12 cellular contexts compared by ENCODE assay signal in genomic region chr4:80074059-80074458, GRCh38. TPM values are rescaled to one million over a fixed set of nuclear protein-coding genes. Genes with fewer than 3 reads are reported as not detected.
DNase-seq lines count a peak whose midpoint lies in the region; ATAC-seq and TF ChIP-seq lines count a peak whose summit lies in the region.
"Had no signal": no experiment of that assay in that cellular context is flagged by ENCODE, and none has a peak within 500 bp of the region (broad histone marks: within the 10 kb centered on the region; RNA-seq: fewer than 3 reads in every experiment).

No MANE protein-coding gene starts in this region.

- no peaks in the 10 kb centered on the region for H3F3A ChIP-seq in PC-3 (ENCODE audit: low read length, unreplicated experiment)

- no peak overlapping the region for H3K4me3 ChIP-seq in CD8-positive, alpha-beta T cell (ENCODE audit: low read depth, low read length)
- H3K4me3 ChIP-seq in PC-3 (ENCODE audit: low read length) (peak overlapping the region; percentile 94; the same call in 1 of the 2 replicates), gastrocnemius medialis (no peak overlapping the region)

- H3K4me3 Mint-ChIP-seq in CD8-positive, alpha-beta T cell: no peak overlapping the region

- no peak for TF ChIP-seq CTCF in CD8-positive, alpha-beta T cell (IDR thresholded peaks at IDR 0.05)
- no peak for TF ChIP-seq CTCF in PC-3 (conservative IDR thresholded peaks at IDR 0.05; ENCODE audit: low read depth, low read length)
- TF ChIP-seq CTCF in gastrocnemius medialis (IDR thresholded peaks at IDR 0.05 in 4 of 5, conservative IDR thresholded peaks at IDR 0.05 in 1 of 5): no peak

- in situ Hi-C loops in gastrocnemius medialis (cut with MboI; ENCODE audit: low sequenced_read_pairs in 4 of 4): no loop called here

- no peak for ATAC-seq in CD8-positive, alpha-beta T cell
- ATAC-seq in PC-3: no peak
- ATAC-seq in gastrocnemius medialis: no peak
- no peak for ATAC-seq in HG03196 (IDR thresholded peaks at IDR 0.05; ENCODE audit: unreplicated experiment)

- H3K36me3 Mint-ChIP-seq in CD8-positive, alpha-beta T cell: peaks cover 13% of the 10 kb centered on the region

- no peaks in the 10 kb centered on the region for H3K9me2 ChIP-seq in PC-3 (replicated peaks; ENCODE audit: low read length)

- H3K4me2 ChIP-seq in PC-3 (ENCODE audit: low read length): peak overlapping the region; percentile 90

- peak overlapping the region; percentile 67 for H3K27ac Mint-ChIP-seq in CD8-positive, alpha-beta T cell

- H3K4me1 Mint-ChIP-seq in CD8-positive, alpha-beta T cell (ENCODE audit: low read depth): peaks cover 47% of the 10 kb centered on the region

- no peaks in the 10 kb centered on the region for H4K20me1 ChIP-seq in PC-3 (ENCODE audit: low read length)

- no peaks in the 10 kb centered on the region for H3K27me3 Mint-ChIP-seq in CD8-positive, alpha-beta T cell (ENCODE audit: low read depth)

- no TSS peak for BruUV-seq in PC-3 (replicated peaks; lab: Mats Ljungman, UMichigan)

- H3K9ac ChIP-seq in PC-3 (ENCODE audit: low read length): peak overlapping the region; percentile 97

- H3K79me2 ChIP-seq in PC-3 (ENCODE audit: low read length): peaks cover 39% of the 10 kb centered on the region

- no peak for TF ChIP-seq POLR2A in gastrocnemius medialis (IDR thresholded peaks at IDR 0.05)

- peaks cover 30% of the 10 kb centered on the region for H3K4me1 ChIP-seq in CD8-positive, alpha-beta T cell (ENCODE audit: insufficient read depth, low read length)
- H3K4me1 ChIP-seq in PC-3 (ENCODE audit: insufficient read depth, low read length): peaks cover 57% of the 10 kb centered on the region
- peaks cover 0 to 4% of the 10 kb centered on the region in 2 donors for H3K4me1 ChIP-seq in gastrocnemius medialis
- H3K4me1 ChIP-seq: testis had no signal

- intact Hi-C loops in CD8-positive, alpha-beta T cell (cut with DNase I, micrococcal nuclease): loop anchor here (5.0 kb wide), 4 partner anchors 53 to 1137 kb away; partner anchors contain the start of gene PAQR3 (in 1 of the 2)
- intact Hi-C loops in PC-3 (cut with micrococcal nuclease): no loop called here
- intact Hi-C loops in gastrocnemius medialis (cut with DNase I; ENCODE audit: low total_unique reads): loop anchor here (5.0 kb wide), 1 partner anchor 108 kb away; no protein-coding TSS in a partner anchor

- no peaks in the 10 kb centered on the region for H3K36me3 ChIP-seq in CD8-positive, alpha-beta T cell (ENCODE audit: insufficient read depth, low read length)
- H3K36me3 ChIP-seq in PC-3 (ENCODE audit: low read depth, low read length): no peaks in the 10 kb centered on the region
- H3K36me3 ChIP-seq in gastrocnemius medialis: no peaks in the 10 kb centered on the region

- no peak for DNase-seq in CD8-positive, alpha-beta T cell
- DNase-seq in PC-3: no peak
- DNase-seq in epithelial cell of prostate (ENCODE audit: low read depth, low spot score): no peak
- no peak for DNase-seq in gastrocnemius medialis
- DNase-seq in NCI-H2171 (lab: John Stamatoyannopoulos, UW): no peak
- no peak for DNase-seq in NCI-H2029 (lab: John Stamatoyannopoulos, UW)
- DNase-seq in SW480 (ENCODE audit: low spot score): no peak
- DNase-seq: DMS 273 treated with DMSO at 0.1 percent for 48 hours; NCI-H510A treated with DMSO at 0.1 percent for 48 hours; stimulated activated CD4-positive, alpha-beta T cell treated with anti-CD3 and anti-CD28 coated beads, Interleukin-2, amount 100 ng/mL, for 24 hours; testis had no signal

- no peaks in the 10 kb centered on the region for H3K9me3 ChIP-seq in CD8-positive, alpha-beta T cell (ENCODE audit: low read length)
- H3K9me3 ChIP-seq in PC-3 (ENCODE audit: low read length): no peaks in the 10 kb centered on the region
- no peaks in the 10 kb centered on the region for H3K9me3 ChIP-seq in gastrocnemius medialis
- H3K9me3 ChIP-seq: testis had no signal

- POLR2A ChIA-PET in CD8-positive, alpha-beta T cell (lab: Charles Lee): interaction anchor here (0.7 to 2.8 kb wide), 6 partner anchors 18 to 128 kb away, joined by 3 to 15 read pairs (median 6); no protein-coding TSS in a partner anchor
- POLR2A ChIA-PET in PC-3 (lab: Charles Lee; ENCODE audit: unreplicated experiment): interaction anchor here (0.6 to 0.7 kb wide), 2 partner anchors 18 to 76 kb away, joined by 3 to 6 read pairs; no protein-coding TSS in a partner anchor

- no peaks in the 10 kb centered on the region for H3K9me3 Mint-ChIP-seq in CD8-positive, alpha-beta T cell

- no peak overlapping the region for H3K27ac ChIP-seq in CD8-positive, alpha-beta T cell (ENCODE audit: low read depth, low read length)
- peak overlapping the region; percentile 91 for H3K27ac ChIP-seq in PC-3 (ENCODE audit: low read length)
- H3K27ac ChIP-seq in epithelial cell of prostate: peak overlapping the region; percentile 92
- H3K27ac ChIP-seq in gastrocnemius medialis: peak overlapping the region in 3 of 4 donors; percentile 78 to 85 (median 81)

- H2AFZ ChIP-seq in PC-3 (ENCODE audit: low read length): 0 out of 2 replicates have a peak overlapping the region, but pooled peaks have one; percentile 79

- CTCF ChIA-PET in CD8-positive, alpha-beta T cell (lab: Charles Lee): interaction anchor here (1.0 to 2.8 kb wide), 4 partner anchors 16 to 128 kb away, joined by 3 to 14 read pairs (median 10); no protein-coding TSS in a partner anchor
- CTCF ChIA-PET in PC-3 (lab: Charles Lee): interaction anchor here (0.6 kb wide), 1 partner anchor 993 kb away, joined by 3 read pairs; no protein-coding TSS in a partner anchor

- H3K27me3 ChIP-seq in CD8-positive, alpha-beta T cell (ENCODE audit: insufficient read depth, low read length): no peaks in the 10 kb centered on the region
- no peaks in the 10 kb centered on the region for H3K27me3 ChIP-seq in PC-3 (ENCODE audit: low read length)
- no peaks in the 10 kb centered on the region for H3K27me3 ChIP-seq in gastrocnemius medialis
- H3K27me3 ChIP-seq: testis had no signal

RNA-seq across cellular contexts. Expression of gene ANTXR2, which starts 1.0 kb away (rescaled TPM):
- 1 to 10 TPM; 6.9 to 8.6 TPM for total RNA-seq in CD8-positive, alpha-beta T cell
- total RNA-seq in PC-3 (2014; rRNA removed): 43.9 and 56.3 TPM in 2 replicates
- total RNA-seq in gastrocnemius medialis: 10 to 100 TPM; 14.5 to 41.0 (median 23.1) TPM
